In the genomic region with DNA sequence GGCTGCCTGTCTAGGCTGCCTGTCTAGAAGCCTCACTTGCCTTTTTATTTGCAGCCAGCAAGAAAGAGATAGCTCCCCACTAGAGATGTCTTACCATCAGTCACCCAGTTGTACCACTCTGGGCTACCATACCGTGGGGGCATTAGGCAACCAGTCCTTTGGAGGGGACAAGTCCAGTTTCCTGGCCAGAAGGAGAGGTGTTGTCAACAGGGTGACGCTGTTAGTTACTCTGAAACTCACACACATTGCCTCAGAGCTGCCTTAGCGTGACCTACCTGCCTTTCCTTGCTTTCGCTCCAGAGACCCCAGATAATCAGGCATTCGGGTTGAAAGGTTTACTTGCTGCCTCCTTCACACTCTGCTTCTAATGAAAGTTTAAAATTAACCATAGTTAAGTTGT, we compare ENCODE assay signal across 15 cellular contexts.
DNase-seq lines count a peak whose midpoint lies in the region; ATAC-seq, FAIRE-seq and TF ChIP-seq lines count a peak whose summit lies in the region.
"Had no signal": no experiment of that assay in that cellular context is flagged by ENCODE, and none has a peak within 500 bp of the region (broad histone marks: within the 10 kb centered on the region; RNA-seq: fewer than 3 reads in every experiment).

No MANE protein-coding gene starts in this region.

- CTCF ChIA-PET in RWPE1 (lab: Yijun Ruan, JAX): no interaction called here

- peaks cover 36% of the 10 kb centered on the region for H3K36me3 Mint-ChIP-seq in CD4-positive, CD25-positive, alpha-beta regulatory T cell
- peaks cover 32% of the 10 kb centered on the region for H3K36me3 Mint-ChIP-seq in natural killer cell treated with Interleukin-12 subunit alpha and Interleukin-12 subunit beta and Interleukin-15 and Interleukin-18, amount 100 ng/mL, for 72 hours
- H3K36me3 Mint-ChIP-seq: mesothelial cell of epicardium had no signal

- FAIRE-seq in GM12892 (lab: Jason Lieb, UNC): peak; percentile 91
- FAIRE-seq: pancreas had no signal

- H3K27me3 Mint-ChIP-seq in CD4-positive, CD25-positive, alpha-beta regulatory T cell: no peaks in the 10 kb centered on the region
- no peaks in the 10 kb centered on the region for H3K27me3 Mint-ChIP-seq in natural killer cell treated with Interleukin-12 subunit alpha and Interleukin-12 subunit beta and Interleukin-15 and Interleukin-18, amount 100 ng/mL, for 72 hours
- H3K27me3 Mint-ChIP-seq: activated naive CD8-positive, alpha-beta T cell had no signal

- no peak for TF ChIP-seq POLR2A in GM12892 (IDR thresholded peaks at IDR 0.05; ENCODE audit: low read depth, low read length)

- H3K4me1 ChIP-seq in CD4-positive, CD25-positive, alpha-beta regulatory T cell (ENCODE audit: control insufficient read depth, insufficient read depth, low read length, poor library complexity, severe bottlenecking): peaks cover 99% of the 10 kb centered on the region
- H3K4me1 ChIP-seq: pancreas, SJSA1 had no signal

- peak in 1 of 2 donors; percentile 8 for ATAC-seq in CD4-positive, CD25-positive, alpha-beta regulatory T cell (ENCODE audit: low read depth in 2 of 2)
- peak; percentile 52 to 72 for ATAC-seq in natural killer cell treated with Interleukin-12 subunit alpha and Interleukin-12 subunit beta and Interleukin-15 and Interleukin-18, amount 100 ng/mL, for 72 hours
- ATAC-seq: pancreas had no signal

- POLR2A ChIA-PET in RWPE1 (lab: Yijun Ruan, JAX; ENCODE audit: low non-redundant PET): no interaction called here

- DNase-seq in CD4-positive, CD25-positive, alpha-beta regulatory T cell: no peak
- no peak for DNase-seq in GM12892 (ENCODE audit: insufficient read length)
- no peak for DNase-seq in caudate nucleus (lab: John Stamatoyannopoulos, UW)
- peak; percentile 82 for DNase-seq in natural killer cell treated with Interleukin-12 subunit alpha and Interleukin-12 subunit beta and Interleukin-15 and Interleukin-18, amount 100 ng/mL, for 72 hours (ENCODE audit: low spot score)
- no peak for DNase-seq in AG08395 (ENCODE audit: low spot score)
- no peak for DNase-seq in NCI-H1930 (lab: John Stamatoyannopoulos, UW)
- no peak for DNase-seq in RWPE1 (ENCODE audit: low spot score)
- no peak for DNase-seq in NCI-H2196 (lab: John Stamatoyannopoulos, UW; ENCODE audit: unreplicated experiment)
- DNase-seq: AML-193, DMS79, pancreas had no signal

- TF ChIP-seq CTCF in RWPE1 (conservative IDR thresholded peaks at IDR 0.05; ENCODE audit: low read depth): no peak

- H3K36me3 ChIP-seq in CD4-positive, CD25-positive, alpha-beta regulatory T cell (ENCODE audit: control insufficient read depth, insufficient read depth, low read length): peaks cover 29% of the 10 kb centered on the region
- H3K36me3 ChIP-seq: cardiac muscle cell, pancreas, SJSA1 had no signal

- peaks cover 0 to 60% (median 39%) of the 10 kb centered on the region in 4 donors for H3K4me1 Mint-ChIP-seq in CD4-positive, CD25-positive, alpha-beta regulatory T cell
- peaks cover 57 to 59% of the 10 kb centered on the region in 2 donors for H3K4me1 Mint-ChIP-seq in natural killer cell treated with Interleukin-12 subunit alpha and Interleukin-12 subunit beta and Interleukin-15 and Interleukin-18, amount 100 ng/mL, for 72 hours (ENCODE audit: low read depth in 2 of 2)

- peak overlapping the region; percentile 99 for H3K4me3 ChIP-seq in CD4-positive, CD25-positive, alpha-beta regulatory T cell (ENCODE audit: low read depth, low read length)
- H3K4me3 ChIP-seq: cardiac muscle cell, pancreas, SJSA1 had no signal

- peak overlapping the region; percentile 89 for H3K27ac ChIP-seq in CD4-positive, CD25-positive, alpha-beta regulatory T cell (ENCODE audit: insufficient read depth, low read length, poor library complexity, severe bottlenecking)
- H3K27ac ChIP-seq in caudate nucleus (ENCODE audit: low read depth, low read length): peak overlapping the region; percentile 72
- H3K27ac ChIP-seq in RWPE1: no peak overlapping the region
- H3K27ac ChIP-seq: cardiac muscle cell, pancreas, SJSA1 had no signal

- H3K27ac Mint-ChIP-seq in CD4-positive, CD25-positive, alpha-beta regulatory T cell: peak overlapping the region in 2 of 3 donors; percentile 84 to 99
- H3K27ac Mint-ChIP-seq in natural killer cell treated with Interleukin-12 subunit alpha and Interleukin-12 subunit beta and Interleukin-15 and Interleukin-18, amount 100 ng/mL, for 72 hours: no peak overlapping the region
- H3K27ac Mint-ChIP-seq: activated naive CD8-positive, alpha-beta T cell; mesothelial cell of epicardium had no signal

- no peak overlapping the region for H3K4me3 Mint-ChIP-seq in CD4-positive, CD25-positive, alpha-beta regulatory T cell
- no peak overlapping the region for H3K4me3 Mint-ChIP-seq in natural killer cell treated with Interleukin-12 subunit alpha and Interleukin-12 subunit beta and Interleukin-15 and Interleukin-18, amount 100 ng/mL, for 72 hours
- H3K4me3 Mint-ChIP-seq: activated naive CD8-positive, alpha-beta T cell; mesothelial cell of epicardium had no signal

- H3K9me3 ChIP-seq in CD4-positive, CD25-positive, alpha-beta regulatory T cell (ENCODE audit: control insufficient read depth in 2 of 2, low read length in 2 of 2): no peaks in the 10 kb centered on the region
- H3K9me3 ChIP-seq: pancreas, SJSA1 had no signal

- no peaks in the 10 kb centered on the region for H3K27me3 ChIP-seq in CD4-positive, CD25-positive, alpha-beta regulatory T cell (ENCODE audit: control insufficient read depth, insufficient read depth, low read length)
- H3K27me3 ChIP-seq: cardiac muscle cell, pancreas had no signal

- H3K9me3 Mint-ChIP-seq in CD4-positive, CD25-positive, alpha-beta regulatory T cell: no peaks in the 10 kb centered on the region
- no peaks in the 10 kb centered on the region for H3K9me3 Mint-ChIP-seq in natural killer cell treated with Interleukin-12 subunit alpha and Interleukin-12 subunit beta and Interleukin-15 and Interleukin-18, amount 100 ng/mL, for 72 hours
- H3K9me3 Mint-ChIP-seq: mesothelial cell of epicardium had no signal

Comparison
In these comparisons a context has a peak if more than half of its experiments do, and no peak if none do; other contexts are left out.
1. H3K27ac Mint-ChIP-seq: peak in CD4-positive, CD25-positive, alpha-beta regulatory T cell (2 of 3); none in natural killer cell treated with Interleukin-12 subunit alpha and Interleukin-12 subunit beta and Interleukin-15 and Interleukin-18, amount 100 ng/mL, for 72 hours (0 of 2).